9 cellular contexts compared by ENCODE assay signal in the genomic region with DNA sequence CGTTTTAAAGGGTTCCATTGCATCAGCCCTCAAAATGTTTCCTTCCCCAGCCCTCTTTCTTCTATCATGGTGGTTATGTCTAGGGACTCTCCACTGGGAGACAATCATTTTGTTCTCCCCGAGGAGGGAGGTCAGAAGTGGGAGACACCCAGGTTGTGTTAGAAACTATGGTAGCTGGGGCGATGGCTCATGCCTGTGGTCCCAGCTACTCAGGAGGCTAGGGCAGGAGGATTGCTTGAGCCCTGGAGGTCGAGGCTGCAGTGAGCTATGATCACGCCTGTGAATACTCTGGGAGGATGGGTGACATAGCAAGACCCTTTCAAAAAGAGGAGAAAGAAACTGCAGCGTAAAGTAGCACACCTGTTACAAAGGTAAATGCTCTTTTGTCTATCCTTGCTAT. TPM values are rescaled to one million over a fixed set of nuclear protein-coding genes. Genes with fewer than 3 reads are reported as not detected.
DNase-seq lines count a peak whose midpoint lies in the region; ATAC-seq, FAIRE-seq and TF ChIP-seq lines count a peak whose summit lies in the region.
"Had no signal": no experiment of that assay in that cellular context is flagged by ENCODE, and none has a peak within 500 bp of the region (broad histone marks: within the 10 kb centered on the region; RNA-seq: fewer than 3 reads in every experiment).

No MANE protein-coding gene starts in this region.

- H3K36me3 ChIP-seq in astrocyte (ENCODE audit: insufficient read depth, low read length) (no peaks in the 10 kb centered on the region), left lung (peaks cover 0 to 5% of the 10 kb centered on the region in 2 donors), thyroid gland (no peaks in the 10 kb centered on the region)

- H3K4me1 ChIP-seq in astrocyte (ENCODE audit: insufficient read depth, low read length) (peaks cover 12% of the 10 kb centered on the region), left lung (peaks cover 9 to 34% of the 10 kb centered on the region in 2 donors), thyroid gland (peaks cover 6 to 23% of the 10 kb centered on the region in 2 donors)

- intact Hi-C loops in left lung (cut with DNase I) (no loop called here), thyroid gland (cut with DNase I) (no loop called here)

- H3K4me3 ChIP-seq in AG09309 (ENCODE audit: control insufficient read depth, low read depth, low read length) (peak overlapping the region; percentile 35), HFF-Myc (replicated peaks; ENCODE audit: low read depth, low read length) (peak overlapping the region; percentile 45), astrocyte (ENCODE audit: insufficient read depth, low read depth, low read length) (peak overlapping the region; percentile 60), left lung (peak overlapping the region; percentile 41 to 43), thyroid gland (replicated peaks in 1 of 3) (peak overlapping the region in 2 of 3 donors; percentile 29 to 55)

- DNase-seq in AG09309 (ENCODE audit: low read depth) (no peak), HFF-Myc (ENCODE audit: extremely low read depth, low read depth) (no peak), astrocyte (ENCODE audit: low read depth) (no peak), left lung (peak in 1 of 2 donors; percentile 30), thyroid gland (no peak), NOMO-1 treated with dmso at 0.1 percent for 144 hours (lab: John Stamatoyannopoulos, UW; ENCODE audit: unreplicated experiment) (no peak)
- no peak for DNase-seq in NK-92 treated with Interleukin-12 subunit alpha and Interleukin-12 subunit beta, amount 100 ng/mL, for 24 hours (lab: John Stamatoyannopoulos, UW)
- no peak for DNase-seq in stimulated activated CD4-positive, alpha-beta T cell treated with anti-CD3 and anti-CD28 coated beads, Interleukin-2, amount 100 ng/mL, for 48 hours

- no peaks in the 10 kb centered on the region for H3K27me3 ChIP-seq in astrocyte (ENCODE audit: insufficient read depth, low read length)
- H3K27me3 ChIP-seq in left lung: no peaks in the 10 kb centered on the region
- no peaks in the 10 kb centered on the region for H3K27me3 ChIP-seq in thyroid gland

- H3K9ac ChIP-seq in astrocyte (ENCODE audit: low read length): peak overlapping the region; percentile 82

- H3K4me2 ChIP-seq in astrocyte (ENCODE audit: low read length): peak overlapping the region; percentile 87

- no peaks in the 10 kb centered on the region for H4K20me1 ChIP-seq in astrocyte (ENCODE audit: insufficient read depth, low read length)

- peak overlapping the region; percentile 30 for H3K27ac Mint-ChIP-seq in astrocyte (ENCODE audit: unreplicated experiment)

- H3K9me3 ChIP-seq in astrocyte (ENCODE audit: insufficient read depth, low read depth, low read length) (no peaks in the 10 kb centered on the region), left lung (no peaks in the 10 kb centered on the region), thyroid gland (no peaks in the 10 kb centered on the region)

- peaks cover 7% of the 10 kb centered on the region for H3K36me3 Mint-ChIP-seq in astrocyte (ENCODE audit: low read depth, unreplicated experiment)

- TF ChIP-seq POLR2A in thyroid gland (IDR thresholded peaks at IDR 0.05): no peak

- peak overlapping the region; percentile 78 for H2AFZ ChIP-seq in astrocyte (ENCODE audit: low read depth, low read length)

- no peaks in the 10 kb centered on the region for H3K79me2 ChIP-seq in astrocyte (ENCODE audit: insufficient read depth, low read length)

- peak; percentile 1 for ATAC-seq in left lung

- FAIRE-seq in astrocyte (lab: Jason Lieb, UNC): no peak
- FAIRE-seq: islet of Langerhans had no signal

- H3K27ac ChIP-seq in astrocyte (ENCODE audit: low read depth, low read length) (peak overlapping the region; percentile 44), left lung (peak overlapping the region; percentile 94), thyroid gland (peak overlapping the region; percentile 81 to 87 (median 86))

- H3K4me1 Mint-ChIP-seq in astrocyte (ENCODE audit: low read depth, unreplicated experiment): no peaks in the 10 kb centered on the region

- peak overlapping the region; percentile 71 for H3K4me3 Mint-ChIP-seq in astrocyte (ENCODE audit: unreplicated experiment)

- no peaks in the 10 kb centered on the region for H3K27me3 Mint-ChIP-seq in astrocyte (ENCODE audit: low read depth, unreplicated experiment)

- TF ChIP-seq CTCF in AG09309 (IDR thresholded peaks at IDR 0.05; ENCODE audit: control insufficient read depth, insufficient read depth, low read depth, low read length, missing control alignments) (no peak), HFF-Myc (IDR thresholded peaks at IDR 0.05; ENCODE audit: low read depth, low read length, missing control alignments) (no peak), astrocyte (IDR thresholded peaks at IDR 0.05; ENCODE audit: insufficient read depth, low read depth, low read length) (no peak), left lung (IDR thresholded peaks at IDR 0.05) (no peak), thyroid gland (IDR thresholded peaks at IDR 0.05) (no peak)

- no peaks in the 10 kb centered on the region for H3K9me3 Mint-ChIP-seq in astrocyte (ENCODE audit: unreplicated experiment)

- 73 to 76% methylated on average over 6 of the region's 6 CpGs for WGBS in thyroid gland, 2 donors

RNA-seq across cellular contexts. Expression of gene LRRC23, which starts 13.0 kb away (rescaled TPM):
- 5.0 and 5.2 TPM in 2 replicates for total RNA-seq in astrocyte
- total RNA-seq in left lung: 10 to 100 TPM; 11.0 to 14.8 TPM
- 10 to 100 TPM in 3 of 4 donors, 1 to 10 TPM in 1; 8.7 to 16.4 (median 13.0) TPM for total RNA-seq in thyroid gland

RNA-seq across cellular contexts. Expression of gene SPSB2, which starts 18.5 kb away (rescaled TPM):
- total RNA-seq in astrocyte (4.9 and 6.2 TPM in 2 replicates), left lung (10 to 100 TPM; 24.5 to 27.1 TPM), thyroid gland (10 to 100 TPM; 16.3 to 35.0 (median 25.6) TPM)

RNA-seq across cellular contexts. Expression of gene ENO2, which starts 22.7 kb away (rescaled TPM):
- total RNA-seq in astrocyte: 46.4 and 47.7 TPM in 2 replicates
- 10 to 100 TPM; 42.3 to 50.0 TPM for total RNA-seq in left lung
- total RNA-seq in thyroid gland: 10 to 100 TPM; 13.0 to 25.3 (median 19.8) TPM

RNA-seq across cellular contexts. Expression of gene TPI1, which starts 24.3 kb away (rescaled TPM):
- total RNA-seq in astrocyte: 722 and 791 TPM in 2 replicates
- total RNA-seq in left lung: 100 to 1,000 TPM; 394 to 521 TPM
- 100 to 1,000 TPM; 363 to 700 (median 468) TPM for total RNA-seq in thyroid gland

RNA-seq across cellular contexts. Expression of gene ATN1, which starts 36.1 kb away (rescaled TPM):
- total RNA-seq in astrocyte: 94.9 and 97.8 TPM in 2 replicates
- total RNA-seq in left lung: 100 to 1,000 TPM in 1 of 2 donors, 10 to 100 TPM in 1; 96.9 to 107 TPM
- total RNA-seq in thyroid gland: 100 to 1,000 TPM in 1 of 4 donors, 10 to 100 TPM in 3; 53.3 to 100 (median 84.9) TPM

Comparison
In these comparisons a context has a peak if more than half of its experiments do, and no peak if none do; other contexts are left out.
1. H3K27ac ChIP-seq: peak in every context shown above with its lines; median percentile 94 in left lung; 86 in thyroid gland; 44 in astrocyte.